In genomic region chr15:54915382-54915781, GRCh38 we compare ENCODE assay signal across 9 cellular contexts.
"Had no signal": no experiment of that assay in that cellular context is flagged by ENCODE, and none has a peak within 500 bp of the region (broad histone marks: within the 10 kb centered on the region; RNA-seq: fewer than 3 reads in every experiment).

No MANE protein-coding gene starts in this region.

- FAIRE-seq: HTR-8/SVneo had no signal

- H3K9me3 ChIP-seq: HAP-1 had no signal

- ATAC-seq: GM23338, HCT116 had no signal

- H3K27ac ChIP-seq: KMS-11 had no signal

- H3K4me1 ChIP-seq: HAP-1 had no signal

- H3K4me3 ChIP-seq: GM23338, HAP-1 had no signal

- H3K36me3 ChIP-seq: HAP-1 had no signal

- H3K9ac ChIP-seq: KMS-11 had no signal

- H3K4me2 ChIP-seq: GM23338, KMS-11 had no signal

- H2AFZ ChIP-seq: GM23338 had no signal

- DNase-seq: H7, HFFc6, Karpas-422, KBM-7 had no signal
